ENCODE assay signal across 28 cellular contexts in genomic region chr3:67278015-67278618, GRCh38.
"Had no signal": no experiment of that assay in that cellular context is flagged by ENCODE, and none has a peak within 500 bp of the region (broad histone marks: within the 10 kb centered on the region; RNA-seq: fewer than 3 reads in every experiment).

No MANE protein-coding gene starts in this region.

- FAIRE-seq: keratinocyte, urothelium cell line had no signal

- H3K27ac Mint-ChIP-seq: memory B cell; naive thymus-derived CD8-positive, alpha-beta T cell; nephron; neural progenitor cell; progenitor cell of endocrine pancreas; stimulated activated naive B cell treated with anti-CD40 and anti-IgM and Interleukin-4, amounts not matched to agents 10 μg/mL and 1 μg/mL and 100 μg/mL, for 72 hours; type B pancreatic cell had no signal

- H3K4me1 ChIP-seq: heart right ventricle, neural progenitor cell, right atrium auricular region, tibial nerve had no signal

- H3K4me1 Mint-ChIP-seq: memory B cell; nephron; neural progenitor cell; stimulated activated naive B cell treated with anti-CD40 and anti-IgM and Interleukin-4, amounts not matched to agents 10 μg/mL and 1 μg/mL and 100 μg/mL, for 72 hours had no signal

- H3K9me3 Mint-ChIP-seq: type B pancreatic cell had no signal

- DNase-seq: heart right ventricle; kidney glomerular epithelial cell; left cardiac atrium; midbrain; mucosa of descending colon; naive thymus-derived CD8-positive, alpha-beta T cell; occipital lobe; stimulated activated CD4-positive, alpha-beta T cell treated with anti-CD3 and anti-CD28 coated beads, Interleukin-12 subunit alpha, Interleukin-12 subunit beta, amount 100 ng/mL, for 4 hours; stimulated activated CD4-positive, alpha-beta T cell treated with anti-CD3 and anti-CD28 coated beads, Interleukin-15, amount 100 ng/mL, for 24 hours; stimulated activated CD4-positive, alpha-beta T cell treated with anti-CD3 and anti-CD28 coated beads, Interleukin-2, amount 100 ng/mL, for 24 hours; stimulated activated CD4-positive, alpha-beta T cell treated with anti-CD3 and anti-CD28 coated beads, Interleukin-4, amount 100 ng/mL, for 1 hour; stimulated activated naive B cell treated with anti-CD40 and anti-IgM and Interleukin-4, amounts not matched to agents 10 μg/mL and 1 μg/mL and 100 μg/mL, for 72 hours; stimulated activated naive CD8-positive, alpha-beta T cell treated with anti-CD3 and anti-CD28 coated beads, Interleukin-15, Interleukin-2, amounts not matched to agents 100 U/mL and 50 U/mL, for 24 hours; stomach had no signal

- H3K27me3 Mint-ChIP-seq: progenitor cell of endocrine pancreas, type B pancreatic cell had no signal

- H3K27ac ChIP-seq: heart right ventricle, hepatocyte, neural progenitor cell, neutrophil, right atrium auricular region, skin epidermis, stomach, tibial nerve had no signal

- H3K4me2 ChIP-seq: hepatocyte, neural progenitor cell had no signal

- H3K27me3 ChIP-seq: hepatocyte, neural progenitor cell, neutrophil, right atrium auricular region, stomach, tibial nerve had no signal

- H3K36me3 ChIP-seq: heart right ventricle, neural progenitor cell, neutrophil, right atrium auricular region, stomach, tibial nerve had no signal

- H3K9me3 ChIP-seq: heart right ventricle, mucosa of descending colon, neutrophil, stomach had no signal

- H3K4me3 ChIP-seq: heart right ventricle, hepatocyte, mucosa of descending colon, neural progenitor cell, right atrium auricular region, skin epidermis, stomach, tibial nerve had no signal

- H3K36me3 Mint-ChIP-seq: neural progenitor cell; stimulated activated naive B cell treated with anti-CD40 and anti-IgM and Interleukin-4, amounts not matched to agents 10 μg/mL and 1 μg/mL and 100 μg/mL, for 72 hours; type B pancreatic cell had no signal

- H2AFZ ChIP-seq: hepatocyte, neural progenitor cell had no signal

- H3K79me2 ChIP-seq: hepatocyte had no signal

- H3K4me3 Mint-ChIP-seq: memory B cell; naive thymus-derived CD8-positive, alpha-beta T cell; nephron; neural progenitor cell; stimulated activated naive B cell treated with anti-CD40 and anti-IgM and Interleukin-4, amounts not matched to agents 10 μg/mL and 1 μg/mL and 100 μg/mL, for 72 hours; type B pancreatic cell had no signal

- H3K9ac ChIP-seq: neural progenitor cell had no signal

- ATAC-seq: heart right ventricle; left cardiac atrium; left lobe of liver; mucosa of descending colon; naive thymus-derived CD8-positive, alpha-beta T cell; sciatic nerve; stimulated activated naive B cell treated with anti-CD40 and anti-IgM and Interleukin-4, amounts not matched to agents 10 μg/mL and 1 μg/mL and 100 μg/mL, for 72 hours; stimulated activated naive CD8-positive, alpha-beta T cell treated with anti-CD3 and anti-CD28 coated beads, Interleukin-15, Interleukin-2, amounts not matched to agents 100 U/mL and 50 U/mL, for 24 hours had no signal
